12 cellular contexts compared by ENCODE assay signal in the genomic region with DNA sequence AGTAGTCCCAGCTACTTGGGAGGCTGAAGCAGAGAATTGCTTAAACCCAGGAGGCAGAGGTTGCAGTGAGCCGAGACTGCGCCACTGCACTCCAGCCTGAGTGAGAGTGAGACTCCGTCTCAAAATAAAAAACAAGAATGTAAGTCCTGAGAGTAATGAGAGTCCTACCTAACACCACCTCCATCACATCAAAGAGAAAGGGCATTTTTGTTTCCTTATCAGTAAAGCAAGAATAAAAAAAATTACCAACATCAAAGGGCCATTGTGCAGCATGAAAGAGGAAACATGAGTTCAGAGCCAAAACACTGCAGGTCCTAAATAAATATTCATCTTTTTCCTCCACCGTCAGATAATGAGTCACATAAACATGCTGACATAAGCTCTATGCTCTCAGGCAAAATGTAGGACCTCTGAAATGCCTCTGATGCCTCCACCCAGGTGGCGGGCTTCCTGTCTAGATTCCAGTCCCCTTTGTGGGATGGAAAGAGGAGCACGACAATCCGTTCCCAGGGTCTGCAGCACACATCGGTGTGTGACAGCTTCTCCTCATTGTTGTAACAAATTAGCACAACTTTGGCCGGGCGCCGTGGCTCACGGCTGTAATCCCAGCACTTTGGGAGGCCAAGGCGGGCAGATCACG. TPM values are rescaled to one million over a fixed set of nuclear protein-coding genes. Genes with fewer than 3 reads are reported as not detected.
DNase-seq lines count a peak whose midpoint lies in the region; ATAC-seq, FAIRE-seq and TF ChIP-seq lines count a peak whose summit lies in the region.
"Had no signal": no experiment of that assay in that cellular context is flagged by ENCODE, and none has a peak within 500 bp of the region (broad histone marks: within the 10 kb centered on the region; RNA-seq: fewer than 3 reads in every experiment).

No MANE protein-coding gene starts in this region.

- no peaks in the 10 kb centered on the region for H3K27me3 Mint-ChIP-seq in Calu3 (ENCODE audit: unreplicated experiment)

- CTCF ChIA-PET in Calu3 (lab: Charles Lee), result interaction anchor here (0.7 to 1.4 kb wide), 7 partner anchors 9 to 65 kb away, joined by 3 to 7 read pairs (median 5); no protein-coding TSS in a partner anchor

- no peaks in the 10 kb centered on the region for H3K27me3 ChIP-seq in mucosa of stomach (ENCODE audit: control insufficient read depth, insufficient read depth, low read length)

- no peaks in the 10 kb centered on the region for H3K9me3 ChIP-seq in mucosa of stomach (ENCODE audit: control insufficient read depth, low read length)

- H3K4me3 Mint-ChIP-seq in Calu3 (ENCODE audit: low read depth, unreplicated experiment), result peak overlapping the region; percentile 57
- H3K4me3 Mint-ChIP-seq: natural killer cell had no signal

- H3K36me3 ChIP-seq in mucosa of stomach (ENCODE audit: control insufficient read depth, insufficient read depth, low read length), result no peaks in the 10 kb centered on the region

- TF ChIP-seq CTCF in Calu3 (IDR thresholded peaks at IDR 0.05; ENCODE audit: unreplicated experiment), result no peak

- no peak overlapping the region for H3K4me3 ChIP-seq in mucosa of stomach (ENCODE audit: low read length)

- ATAC-seq in HG02588 (IDR thresholded peaks at IDR 0.05; ENCODE audit: unreplicated experiment), result no peak
- ATAC-seq: natural killer cell had no signal

- H3K4me1 ChIP-seq in mucosa of stomach (ENCODE audit: control insufficient read depth, insufficient read depth, low read length), result peaks cover 48% of the 10 kb centered on the region

- H3K27ac Mint-ChIP-seq in Calu3 (ENCODE audit: unreplicated experiment), result peak overlapping the region; percentile 79
- H3K27ac Mint-ChIP-seq: natural killer cell had no signal

- H3K9ac ChIP-seq in mucosa of stomach (ENCODE audit: low read length), result peak overlapping the region; percentile 2

- peaks cover 43% of the 10 kb centered on the region for H3K36me3 Mint-ChIP-seq in Calu3 (ENCODE audit: insufficient read depth, unreplicated experiment)
- H3K36me3 Mint-ChIP-seq: natural killer cell had no signal

- H3K9me3 Mint-ChIP-seq in Calu3 (ENCODE audit: low read depth, unreplicated experiment), result no peaks in the 10 kb centered on the region
- H3K9me3 Mint-ChIP-seq: natural killer cell had no signal

- FAIRE-seq in GM12892 (lab: Jason Lieb, UNC), result no peak
- FAIRE-seq: colon had no signal

- intact Hi-C loops in Calu3 (cut with micrococcal nuclease; ENCODE audit: unreplicated experiment), result loop anchor here (1.0 to 10.0 kb wide), 4 partner anchors 11 to 324 kb away; no protein-coding TSS in a partner anchor

- no TSS peak for BruUV-seq in Calu3 (replicated peaks; lab: Mats Ljungman, UMichigan)

- DNase-seq in Calu3, result peak; percentile 75
- DNase-seq in NCI-H146 treated with DMSO at 0.1 percent for 48 hours (lab: John Stamatoyannopoulos, UW; ENCODE audit: unreplicated experiment), result peak; percentile 57
- peak; percentile 95 for DNase-seq in dermis microvascular lymphatic vessel endothelial cell (ENCODE audit: low read depth in 2 of 2)
- DNase-seq in SKM-1 treated with dmso at 0.1 percent for 144 hours (lab: John Stamatoyannopoulos, UW; ENCODE audit: unreplicated experiment), result no peak
- DNase-seq in iPS-NIHi7 (ENCODE audit: extremely low spot score), result no peak
- DNase-seq in GM12892 (ENCODE audit: insufficient read length), result no peak
- DNase-seq: activated T-cell treated with anti-CD3 and anti-CD28 coated beads, Interleukin-2, amount 50 U/mL, for 48 hours; natural killer cell; stimulated activated CD4-positive, alpha-beta T cell treated with anti-CD3 and anti-CD28 coated beads, Interleukin-4, amount 100 ng/mL, for 24 hours had no signal

- no peak for TF ChIP-seq POLR2A in GM12892 (IDR thresholded peaks at IDR 0.05; ENCODE audit: low read depth, low read length)

- H3K4me1 Mint-ChIP-seq in Calu3 (ENCODE audit: low read depth, unreplicated experiment), result peaks cover 75% of the 10 kb centered on the region

RNA-seq across cellular contexts. Expression of a gene that starts 7.2 kb away (rescaled TPM):
- total RNA-seq in Calu3 (2022), result 90.3 and 98.5 TPM in 2 replicates
- total RNA-seq in dermis microvascular lymphatic vessel endothelial cell, result 54.0 and 75.5 TPM in 2 replicates
- 0.17 TPM for polyA plus RNA-seq in GM12892 (2012; ENCODE audit: missing spikeins)

RNA-seq across cellular contexts. Expression of a gene that starts 41.3 kb away (rescaled TPM):
- total RNA-seq in Calu3 (2022) (7.6 and 9.5 TPM in 2 replicates), dermis microvascular lymphatic vessel endothelial cell (0.26 and 0.63 TPM in 2 replicates)
- polyA plus RNA-seq in GM12892 (2012; ENCODE audit: missing spikeins), result not detected

Comparison
In these comparisons a context has a peak if more than half of its experiments do, and no peak if none do; other contexts are left out.
1. DNase-seq: peak in Calu3 (single experiment), NCI-H146 treated with DMSO at 0.1 percent for 48 hours (single experiment) and dermis microvascular lymphatic vessel endothelial cell (2 of 2); none in SKM-1 treated with dmso at 0.1 percent for 144 hours (single experiment), iPS-NIHi7 (single experiment) and GM12892 (single experiment).